1 cellular context compared by ENCODE assay signal in genomic region chr16:67208525-67208896, GRCh38.
TF ChIP-seq lines count a peak whose summit lies in the region.

No MANE protein-coding gene starts in this region.

TF ChIP-seq in GM12878, 131 proteins besides CTCF, POLR2A, EP300 and RAD21:
- peak; percentile 67; the same call in 1 of the 2 replicates for TF ChIP-seq POLR2AphosphoS2 (IDR thresholded peaks at IDR 0.05; ENCODE audit: low read depth, low read length)
- TF ChIP-seq SIX5 (IDR thresholded peaks at IDR 0.05; ENCODE audit: low read depth, low read length, severe bottlenecking), result no peak
TF ChIP-seq in GM12878: peak in this region for 1.
